In genomic region chr1:204207136-204207616, GRCh38 we compare ENCODE assay signal across 8 cellular contexts. TPM values are rescaled to one million over a fixed set of nuclear protein-coding genes. Genes with fewer than 3 reads are reported as not detected.
DNase-seq lines count a peak whose midpoint lies in the region; ATAC-seq lines count a peak whose summit lies in the region.

No MANE protein-coding gene starts in this region.

- peaks cover 3% of the 10 kb centered on the region; the same call in 1 of the 2 replicates for H3K27me3 ChIP-seq in SJCRH30

- ATAC-seq in GM21737 (IDR thresholded peaks at IDR 0.05; ENCODE audit: unreplicated experiment), result no peak

- H3K27ac ChIP-seq in SJCRH30, result no peak overlapping the region

- H3K36me3 ChIP-seq in SJCRH30, result no peaks in the 10 kb centered on the region

- intact Hi-C loops in posterior cingulate gyrus (cut with DNase I), result loop anchor here (2.0 kb wide), 2 partner anchors 44 to 346 kb away; partner anchors contain the start of gene SNRPE

- DNase-seq in G401 (ENCODE audit: low spot score) (peak; percentile 52), HT1080 (ENCODE audit: low read depth) (peak; percentile 20), SJCRH30 (peak; percentile 74 to 84), glomerular visceral epithelial cell (ENCODE audit: extremely low spot score) (peak; percentile 54), posterior cingulate gyrus (peak; percentile 43 to 96 (median 71)), ureter (ENCODE audit: low spot score) (peak; percentile 66)
- DNase-seq in activated effector memory CD4-positive, alpha-beta T cell treated with anti-CD3 and anti-CD28 coated beads, Interleukin-2, amount 50 U/mL, for 16 hours, result peak; percentile 90

- H3K9me3 ChIP-seq in SJCRH30 (replicated peaks), result no peaks in the 10 kb centered on the region; the same call in 1 of the 2 replicates

- in situ Hi-C loops in G401 (cut with HindIII; ENCODE audit: low sequenced_read_pairs), result no loop called here

- no peaks in the 10 kb centered on the region; the same call in 1 of the 2 replicates for H3K4me1 ChIP-seq in SJCRH30

- no peak overlapping the region for H3K4me3 ChIP-seq in SJCRH30

RNA-seq across cellular contexts. Expression of gene GOLT1A, which starts 6.6 kb away (rescaled TPM):
- not detected in 2 replicates for total RNA-seq in G401 (2014; rRNA removed; shearing (Covaris generic))
- total RNA-seq in HT1080 (2014; rRNA removed; shearing (Covaris generic)), result not detected in 2 replicates
- polyA plus RNA-seq in HT1080 (2015; cell fraction: cytosol; rRNA removed), result 0.10 and 0.19 TPM in 2 replicates
- polyA plus RNA-seq in HT1080 (2015; cell fraction: nucleus; rRNA removed), result not detected in 2 replicates
- total RNA-seq in SJCRH30 (2014; rRNA removed; shearing (Covaris generic)), result not detected in 2 replicates
- total RNA-seq in ureter, result 26.0 TPM

RNA-seq across cellular contexts. Expression of gene KISS1, which starts 10.9 kb away (rescaled TPM):
- total RNA-seq in G401 (2014; rRNA removed; shearing (Covaris generic)), result 0.25 TPM in 1 of 2 replicates, not detected in the other
- total RNA-seq in HT1080 (2014; rRNA removed; shearing (Covaris generic)), result not detected in 2 replicates
- not detected in 2 replicates for polyA plus RNA-seq in HT1080 (2015; cell fraction: cytosol; rRNA removed)
- not detected in 2 replicates for polyA plus RNA-seq in HT1080 (2015; cell fraction: nucleus; rRNA removed)
- not detected in 2 replicates for total RNA-seq in SJCRH30 (2014; rRNA removed; shearing (Covaris generic))
- total RNA-seq in ureter, result 1.4 TPM

RNA-seq across cellular contexts. Expression of gene REN, which starts 41.0 kb away (rescaled TPM):
- total RNA-seq in G401 (2014; rRNA removed; shearing (Covaris generic)), result not detected in 2 replicates
- not detected in 2 replicates for total RNA-seq in HT1080 (2014; rRNA removed; shearing (Covaris generic))
- not detected in 2 replicates for polyA plus RNA-seq in HT1080 (2015; cell fraction: cytosol; rRNA removed)
- not detected in 2 replicates for polyA plus RNA-seq in HT1080 (2015; cell fraction: nucleus; rRNA removed)
- not detected in 2 replicates for total RNA-seq in SJCRH30 (2014; rRNA removed; shearing (Covaris generic))
- total RNA-seq in ureter, result 0.89 TPM

RNA-seq across cellular contexts. Expression of gene ETNK2, which starts 55.3 kb away (rescaled TPM):
- total RNA-seq in G401 (2014; rRNA removed; shearing (Covaris generic)), result 11.9 and 15.8 TPM in 2 replicates
- 8.3 and 9.7 TPM in 2 replicates for total RNA-seq in HT1080 (2014; rRNA removed; shearing (Covaris generic))
- 6.7 and 7.3 TPM in 2 replicates for polyA plus RNA-seq in HT1080 (2015; cell fraction: cytosol; rRNA removed)
- polyA plus RNA-seq in HT1080 (2015; cell fraction: nucleus; rRNA removed), result 4.2 and 4.9 TPM in 2 replicates
- total RNA-seq in SJCRH30 (2014; rRNA removed; shearing (Covaris generic)), result 9.4 and 10.8 TPM in 2 replicates
- total RNA-seq in ureter, result 13.5 TPM

Comparison
In these comparisons a context has a peak if more than half of its experiments do, and no peak if none do; other contexts are left out.
1. DNase-seq: peak in every context shown above with its lines; median percentile 90 in activated effector memory CD4-positive, alpha-beta T cell treated with anti-CD3 and anti-CD28 coated beads, Interleukin-2, amount 50 U/mL, for 16 hours; 79 in SJCRH30; 71 in posterior cingulate gyrus; 66 in ureter; 54 in glomerular visceral epithelial cell; 52 in G401; 20 in HT1080.
2. RNA of gene GOLT1A, which starts 6.6 kb away (total RNA-seq): 26.0 TPM in ureter (single experiment); not detected in G401, not detected in HT1080 and not detected in SJCRH30; every median in the first group is over 10 times any median in the second.